In genomic region chr20:50320910-50321796, GRCh38 we compare ENCODE assay signal across 8 cellular contexts.
DNase-seq lines count a peak whose midpoint lies in the region; ATAC-seq and TF ChIP-seq lines count a peak whose summit lies in the region.

No MANE protein-coding gene starts in this region.

- H3K4me2 ChIP-seq in GM23338: 0 out of 2 replicates have a peak overlapping the region, but pooled peaks have one; percentile 32

- no peak overlapping the region for H3K4me3 ChIP-seq in GM23338
- H3K4me3 ChIP-seq in muscle layer of colon (ENCODE audit: low read depth in 1 of 2, low read length in 2 of 2): peak overlapping the region in 1 of 2 donors; percentile 57

- H3K9me2 ChIP-seq in GM23338 (ENCODE audit: insufficient read depth): no peaks in the 10 kb centered on the region; the same call in 1 of the 2 replicates

- H3K27me3 ChIP-seq in GM23338 (ENCODE audit: insufficient read depth) (no peaks in the 10 kb centered on the region), muscle layer of colon (ENCODE audit: control insufficient read depth in 1 of 2, insufficient read depth in 2 of 2, low read length in 2 of 2) (no peaks in the 10 kb centered on the region)

- H3K36me3 Mint-ChIP-seq in GM23338 (ENCODE audit: low read depth) (no peaks in the 10 kb centered on the region; the same call in 2 of the 3 replicates), endothelial cell (ENCODE audit: low read depth, unreplicated experiment) (no peaks in the 10 kb centered on the region)

- no peak overlapping the region for H3K27ac ChIP-seq in GM23338 (ENCODE audit: low read depth)
- peak overlapping the region; percentile 74 for H3K27ac ChIP-seq in muscle layer of colon (ENCODE audit: low read depth, low read length)

- H3K79me2 ChIP-seq in GM23338 (replicated peaks; ENCODE audit: insufficient read depth): no peaks in the 10 kb centered on the region

- peaks cover 11% of the 10 kb centered on the region for H3K4me1 Mint-ChIP-seq in GM23338
- H3K4me1 Mint-ChIP-seq in endothelial cell (ENCODE audit: unreplicated experiment): peaks cover 3% of the 10 kb centered on the region

- H2AFZ ChIP-seq in GM23338: peak overlapping the region; percentile 96

- in situ Hi-C loops in GM13976 (cut with MboI; ENCODE audit: low sequenced_read_pairs, unreplicated experiment): no loop called here

- H4K20me1 ChIP-seq in GM23338 (replicated peaks; ENCODE audit: insufficient read depth): no peaks in the 10 kb centered on the region

- H3K9me3 Mint-ChIP-seq in GM23338: no peaks in the 10 kb centered on the region
- no peaks in the 10 kb centered on the region for H3K9me3 Mint-ChIP-seq in endothelial cell (ENCODE audit: unreplicated experiment)

- H3K27me3 Mint-ChIP-seq in GM23338 (ENCODE audit: insufficient read depth, low read depth, poor library complexity) (no peaks in the 10 kb centered on the region), endothelial cell (ENCODE audit: unreplicated experiment) (peaks cover 10% of the 10 kb centered on the region)

- H3K4me1 ChIP-seq in GM23338 (ENCODE audit: insufficient read depth): peaks cover 5% of the 10 kb centered on the region; the same call in 1 of the 2 replicates
- peaks cover 21% of the 10 kb centered on the region for H3K4me1 ChIP-seq in muscle layer of colon (ENCODE audit: insufficient read depth, low read length)

- H3K4me3 Mint-ChIP-seq in GM23338: no peak overlapping the region
- H3K4me3 Mint-ChIP-seq in endothelial cell (ENCODE audit: unreplicated experiment): no peak overlapping the region

- no peaks in the 10 kb centered on the region for H3K9me3 ChIP-seq in muscle layer of colon (ENCODE audit: low read length)

- H3K27ac Mint-ChIP-seq in GM23338 (peak overlapping the region; percentile 71), endothelial cell (ENCODE audit: unreplicated experiment) (no peak overlapping the region)

- ATAC-seq in GM23338 (peak; percentile 99), GM18870 (IDR thresholded peaks at IDR 0.05; ENCODE audit: unreplicated experiment) (no peak), GM18907 (IDR thresholded peaks at IDR 0.05; ENCODE audit: unreplicated experiment) (no peak)

- no peaks in the 10 kb centered on the region for H3F3A ChIP-seq in GM23338 (replicated peaks; ENCODE audit: low read depth)

- 0 out of 4 replicates have a peak, but pooled peaks of 1 of the 2 experiments have one; percentile 9 for TF ChIP-seq CTCF in GM23338 (conservative IDR thresholded peaks at IDR 0.05; ENCODE audit: low read depth in 2 of 2)
- TF ChIP-seq CTCF in endothelial cell (IDR thresholded peaks at IDR 0.05; ENCODE audit: unreplicated experiment): no peak
- TF ChIP-seq CTCF in GM13976 (IDR thresholded peaks at IDR 0.05; ENCODE audit: borderline replicate concordance, control extremely low read depth, extremely low read depth, insufficient read depth, missing control alignments): no peak

- no peaks in the 10 kb centered on the region for H3K36me3 ChIP-seq in GM23338 (ENCODE audit: insufficient read depth)
- no peaks in the 10 kb centered on the region for H3K36me3 ChIP-seq in muscle layer of colon (ENCODE audit: insufficient read depth, low read length)

- DNase-seq in GM23338 (ENCODE audit: low spot score) (peak; percentile 91), RKO (ENCODE audit: low spot score) (peak; percentile 74), endothelial cell (ENCODE audit: low spot score) (peak; percentile 39), NCI-H524 (lab: John Stamatoyannopoulos, UW) (no peak), GM13976 (ENCODE audit: low spot score) (no peak)

- H3K9ac ChIP-seq in muscle layer of colon (ENCODE audit: low read length): peak overlapping the region; percentile 88

TF ChIP-seq in GM23338, 12 proteins besides CTCF, POLR2A, EP300 and RAD21:
- TF ChIP-seq NANOG (IDR thresholded peaks at IDR 0.05; ENCODE audit: borderline replicate concordance) (no peak), EZH2 (IDR thresholded peaks at IDR 0.05; ENCODE audit: low read depth, unreplicated experiment) (no peak), ZNF331 (CRISPR knock-in tag; IDR thresholded peaks at IDR 0.05; ENCODE audit: low read depth) (no peak), POLR2AphosphoS5 (IDR thresholded peaks at IDR 0.05; ENCODE audit: low read depth) (no peak), JUNB (IDR thresholded peaks at IDR 0.05; ENCODE audit: unreplicated experiment) (no peak), REST (IDR thresholded peaks at IDR 0.05; ENCODE audit: unreplicated experiment) (no peak)
- TF ChIP-seq, protein P1, sequence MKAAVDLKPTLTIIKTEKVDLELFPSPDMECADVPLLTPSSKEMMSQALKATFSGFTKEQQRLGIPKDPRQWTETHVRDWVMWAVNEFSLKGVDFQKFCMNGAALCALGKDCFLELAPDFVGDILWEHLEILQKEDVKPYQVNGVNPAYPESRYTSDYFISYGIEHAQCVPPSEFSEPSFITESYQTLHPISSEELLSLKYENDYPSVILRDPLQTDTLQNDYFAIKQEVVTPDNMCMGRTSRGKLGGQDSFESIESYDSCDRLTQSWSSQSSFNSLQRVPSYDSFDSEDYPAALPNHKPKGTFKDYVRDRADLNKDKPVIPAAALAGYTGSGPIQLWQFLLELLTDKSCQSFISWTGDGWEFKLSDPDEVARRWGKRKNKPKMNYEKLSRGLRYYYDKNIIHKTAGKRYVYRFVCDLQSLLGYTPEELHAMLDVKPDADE (IDR thresholded peaks at IDR 0.05): no peak

Comparison
In these comparisons a context has a peak if more than half of its experiments do, and no peak if none do; other contexts are left out.
1. DNase-seq: peak in GM23338 (single experiment), RKO (single experiment) and endothelial cell (single experiment); none in NCI-H524 (0 of 2) and GM13976 (single experiment).